Comparison of ENCODE assay signal across 8 cellular contexts in the genomic region with DNA sequence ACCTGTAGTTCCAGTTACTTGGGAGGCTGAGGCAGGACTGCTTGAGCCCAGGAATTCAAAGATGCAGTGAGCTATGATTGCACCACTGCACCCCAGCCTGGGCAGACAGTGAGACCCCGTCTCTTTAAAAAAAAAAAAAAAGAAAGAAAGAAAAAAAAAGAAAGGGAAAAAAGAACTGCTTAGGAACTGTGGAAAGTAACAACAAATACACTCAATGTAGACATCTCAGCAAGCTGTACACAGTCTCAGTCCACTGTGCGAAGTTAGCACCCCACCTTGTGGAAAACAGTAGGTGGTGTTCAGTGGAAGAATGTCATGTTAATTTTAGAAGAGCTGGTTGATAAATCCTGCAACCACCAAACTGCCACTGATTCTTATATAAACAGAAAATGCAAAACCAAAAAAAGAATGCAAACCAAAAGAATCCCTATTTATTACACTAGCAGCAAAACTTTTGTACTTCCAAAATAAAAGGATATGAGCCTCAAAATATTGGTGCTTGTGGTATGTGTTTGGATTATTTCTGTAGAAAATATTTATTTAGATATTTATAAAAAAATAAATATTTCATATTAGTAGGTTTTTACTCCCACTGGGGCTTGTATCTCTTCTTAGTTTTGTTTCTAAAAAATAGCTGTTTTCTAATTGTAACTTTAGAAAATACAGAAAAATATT. TPM values are rescaled to one million over a fixed set of nuclear protein-coding genes. Genes with fewer than 3 reads are reported as not detected.
DNase-seq lines count a peak whose midpoint lies in the region; ATAC-seq and TF ChIP-seq lines count a peak whose summit lies in the region.

No MANE protein-coding gene starts in this region.

- H3K4me3 ChIP-seq in Panc1 (ENCODE audit: low read depth in 2 of 2, low read length in 2 of 2) (no peak overlapping the region), endodermal cell (ENCODE audit: low read length) (no peak overlapping the region)

- no peaks in the 10 kb centered on the region for H3K9me3 Mint-ChIP-seq in stimulated activated naive CD8-positive, alpha-beta T cell treated with anti-CD3 and anti-CD28 coated beads, Interleukin-15, amount 100 ng/mL, for 72 hours
- no peaks in the 10 kb centered on the region for H3K9me3 Mint-ChIP-seq in endodermal cell
- H3K9me3 Mint-ChIP-seq in natural killer cell treated with Interleukin-12 subunit alpha and Interleukin-12 subunit beta and Interleukin-15 and Interleukin-18, amount 100 ng/mL, for 72 hours = no peaks in the 10 kb centered on the region

- ATAC-seq in stimulated activated naive CD8-positive, alpha-beta T cell treated with anti-CD3 and anti-CD28 coated beads, Interleukin-15, amount 100 ng/mL, for 72 hours = peak; percentile 67
- ATAC-seq in stimulated activated naive CD8-positive, alpha-beta T cell treated with anti-CD3 and anti-CD28 coated beads, Interleukin-15, Interleukin-2, amounts not matched to agents 100 U/mL and 50 U/mL, for 24 hours = no peak
- peak; percentile 82 for ATAC-seq in Panc1
- no peak for ATAC-seq in natural killer cell treated with Interleukin-12 subunit alpha and Interleukin-12 subunit beta and Interleukin-15 and Interleukin-18, amount 100 ng/mL, for 72 hours

- POLR2A ChIA-PET in Panc1 (lab: Charles Lee) = interaction anchor here (0.6 to 0.7 kb wide), 2 partner anchors 96 to 197 kb away, joined by 5 to 6 read pairs; no protein-coding TSS in a partner anchor

- TF ChIP-seq CTCF in Panc1 (IDR thresholded peaks at IDR 0.05) (peak; percentile 70), endodermal cell (conservative IDR thresholded peaks at IDR 0.05) (peak; percentile 52)

- H3K27ac ChIP-seq in Panc1 (ENCODE audit: low read length) = no peak overlapping the region
- no peak overlapping the region for H3K27ac ChIP-seq in endodermal cell (ENCODE audit: low read depth, low read length)

- DNase-seq in stimulated activated naive CD8-positive, alpha-beta T cell treated with anti-CD3 and anti-CD28 coated beads, Interleukin-15, amount 100 ng/mL, for 72 hours = no peak
- DNase-seq in stimulated activated naive CD8-positive, alpha-beta T cell treated with anti-CD3 and anti-CD28 coated beads, Interleukin-15, Interleukin-2, amounts not matched to agents 100 U/mL and 50 U/mL, for 24 hours = no peak
- DNase-seq in HUDEP-2 (lab: John Stamatoyannopoulos, UW; ENCODE audit: unreplicated experiment in 76 of 76) = peak in 40 of 76 experiments; percentile 4 to 70 (median 36)
- DNase-seq in Panc1 (ENCODE audit: low read depth, low spot score) = peak; percentile 32
- no peak for DNase-seq in endodermal cell
- peak; percentile 56 for DNase-seq in middle frontal gyrus (ENCODE audit: extremely low spot score, low spot score)
- DNase-seq in natural killer cell treated with Interleukin-12 subunit alpha and Interleukin-12 subunit beta and Interleukin-15 and Interleukin-18, amount 100 ng/mL, for 72 hours (ENCODE audit: low spot score) = no peak
- no peak for DNase-seq in stimulated activated CD4-positive, alpha-beta T cell treated with anti-CD3 and anti-CD28 coated beads, Interleukin-15, amount 100 ng/mL, for 24 hours

- 77% methylated on average over 2 of the region's 2 CpGs; no CpG with 5 or more reads in 1 of the 2 experiments for WGBS in endodermal cell (ENCODE audit: insufficient coverage in 1 of 2, insufficient read length in 1 of 2), 2 experiments

- H3K36me3 Mint-ChIP-seq in endodermal cell (ENCODE audit: low read depth) = no peaks in the 10 kb centered on the region
- no peaks in the 10 kb centered on the region for H3K36me3 Mint-ChIP-seq in natural killer cell treated with Interleukin-12 subunit alpha and Interleukin-12 subunit beta and Interleukin-15 and Interleukin-18, amount 100 ng/mL, for 72 hours

- no peaks in the 10 kb centered on the region for H3K27me3 Mint-ChIP-seq in stimulated activated naive CD8-positive, alpha-beta T cell treated with anti-CD3 and anti-CD28 coated beads, Interleukin-15, amount 100 ng/mL, for 72 hours
- no peaks in the 10 kb centered on the region for H3K27me3 Mint-ChIP-seq in endodermal cell (ENCODE audit: insufficient read depth)
- no peaks in the 10 kb centered on the region for H3K27me3 Mint-ChIP-seq in natural killer cell treated with Interleukin-12 subunit alpha and Interleukin-12 subunit beta and Interleukin-15 and Interleukin-18, amount 100 ng/mL, for 72 hours

- in situ Hi-C loops in Panc1 (cut with HindIII; ENCODE audit: low pct_unique_long_range_greater_than_20kb, low sequenced_read_pairs) = no loop called here

- CTCF ChIA-PET in Panc1 (lab: Charles Lee) = interaction anchor here (0.6 to 1.7 kb wide), 9 partner anchors 23 to 203 kb away, joined by 3 to 40 read pairs (median 6); a partner anchor contains a TSS

- no peaks in the 10 kb centered on the region for H3K4me1 ChIP-seq in Panc1 (ENCODE audit: control insufficient read depth, insufficient read depth, low read length)
- peaks cover 3% of the 10 kb centered on the region for H3K4me1 ChIP-seq in endodermal cell (ENCODE audit: control insufficient read depth, insufficient read depth, low read length)

- no peak overlapping the region for H3K27ac Mint-ChIP-seq in stimulated activated naive CD8-positive, alpha-beta T cell treated with anti-CD3 and anti-CD28 coated beads, Interleukin-15, amount 100 ng/mL, for 72 hours
- H3K27ac Mint-ChIP-seq in endodermal cell = no peak overlapping the region
- H3K27ac Mint-ChIP-seq in natural killer cell treated with Interleukin-12 subunit alpha and Interleukin-12 subunit beta and Interleukin-15 and Interleukin-18, amount 100 ng/mL, for 72 hours = no peak overlapping the region

- H3K4me1 Mint-ChIP-seq in stimulated activated naive CD8-positive, alpha-beta T cell treated with anti-CD3 and anti-CD28 coated beads, Interleukin-15, amount 100 ng/mL, for 72 hours = no peaks in the 10 kb centered on the region
- peaks cover 4% of the 10 kb centered on the region for H3K4me1 Mint-ChIP-seq in endodermal cell
- no peaks in the 10 kb centered on the region for H3K4me1 Mint-ChIP-seq in natural killer cell treated with Interleukin-12 subunit alpha and Interleukin-12 subunit beta and Interleukin-15 and Interleukin-18, amount 100 ng/mL, for 72 hours (ENCODE audit: low read depth in 2 of 2)

- BruUV-seq in Panc1 (replicated peaks; lab: Mats Ljungman, UMichigan) = no TSS peak

- H3K9me3 ChIP-seq in Panc1 (ENCODE audit: control insufficient read depth, insufficient read depth, low read depth, low read length) (no peaks in the 10 kb centered on the region), endodermal cell (ENCODE audit: control insufficient read depth, low read length) (no peaks in the 10 kb centered on the region)

- intact Hi-C loops in Panc1 (cut with micrococcal nuclease; ENCODE audit: unreplicated experiment) = loop anchor here (2.0 to 5.0 kb wide), 2 partner anchors 114 to 187 kb away; a partner anchor contains a TSS

- no peak overlapping the region for H3K9ac ChIP-seq in endodermal cell (ENCODE audit: extremely low read depth, low read length, poor library complexity, severe bottlenecking)

- no peaks in the 10 kb centered on the region for H3K27me3 ChIP-seq in Panc1 (ENCODE audit: control insufficient read depth, insufficient read depth, low read length)
- H3K27me3 ChIP-seq in endodermal cell (ENCODE audit: control insufficient read depth, insufficient read depth, low read length, poor library complexity, severe bottlenecking) = no peaks in the 10 kb centered on the region

- H3K36me3 ChIP-seq in Panc1 (ENCODE audit: control insufficient read depth, insufficient read depth, low read length) (no peaks in the 10 kb centered on the region; the same call in 1 of the 2 replicates), endodermal cell (ENCODE audit: control insufficient read depth, insufficient read depth, low read length) (no peaks in the 10 kb centered on the region)

- no peak overlapping the region for H3K4me3 Mint-ChIP-seq in stimulated activated naive CD8-positive, alpha-beta T cell treated with anti-CD3 and anti-CD28 coated beads, Interleukin-15, amount 100 ng/mL, for 72 hours
- no peak overlapping the region for H3K4me3 Mint-ChIP-seq in endodermal cell
- H3K4me3 Mint-ChIP-seq in natural killer cell treated with Interleukin-12 subunit alpha and Interleukin-12 subunit beta and Interleukin-15 and Interleukin-18, amount 100 ng/mL, for 72 hours = no peak overlapping the region

RNA-seq across cellular contexts. Expression of a gene that starts 31.1 kb away (rescaled TPM):
- total RNA-seq in Panc1 (2021; ENCODE audit: unreplicated experiment) (4.1 TPM), endodermal cell (1 to 10 TPM; 5.9 to 7.0 TPM)
- polyA plus RNA-seq in Panc1 (2012; ENCODE audit: insufficient read length) = 3.8 TPM
- 4.1 TPM for polyA plus RNA-seq in endodermal cell (2013, experiment 1 of 2)
- 3.5 TPM for polyA plus RNA-seq in endodermal cell (2013, experiment 2 of 2)
- 1 to 10 TPM; 3.9 to 5.2 TPM for total RNA-seq in natural killer cell treated with Interleukin-12 subunit alpha and Interleukin-12 subunit beta and Interleukin-15 and Interleukin-18, amount 100 ng/mL, for 72 hours

Comparison
In these comparisons a context has a peak if more than half of its experiments do, and no peak if none do; other contexts are left out.
1. ATAC-seq: peak in stimulated activated naive CD8-positive, alpha-beta T cell treated with anti-CD3 and anti-CD28 coated beads, Interleukin-15, amount 100 ng/mL, for 72 hours (single experiment) and Panc1 (single experiment); none in stimulated activated naive CD8-positive, alpha-beta T cell treated with anti-CD3 and anti-CD28 coated beads, Interleukin-15, Interleukin-2, amounts not matched to agents 100 U/mL and 50 U/mL, for 24 hours (single experiment) and natural killer cell treated with Interleukin-12 subunit alpha and Interleukin-12 subunit beta and Interleukin-15 and Interleukin-18, amount 100 ng/mL, for 72 hours (0 of 2).
2. DNase-seq: peak in HUDEP-2 (40 of 76), Panc1 (single experiment) and middle frontal gyrus (single experiment); none in stimulated activated naive CD8-positive, alpha-beta T cell treated with anti-CD3 and anti-CD28 coated beads, Interleukin-15, amount 100 ng/mL, for 72 hours (0 of 2), stimulated activated naive CD8-positive, alpha-beta T cell treated with anti-CD3 and anti-CD28 coated beads, Interleukin-15, Interleukin-2, amounts not matched to agents 100 U/mL and 50 U/mL, for 24 hours (single experiment), endodermal cell (single experiment), natural killer cell treated with Interleukin-12 subunit alpha and Interleukin-12 subunit beta and Interleukin-15 and Interleukin-18, amount 100 ng/mL, for 72 hours (single experiment) and stimulated activated CD4-positive, alpha-beta T cell treated with anti-CD3 and anti-CD28 coated beads, Interleukin-15, amount 100 ng/mL, for 24 hours (single experiment).